ENCODE assay signal across 8 cellular contexts in the genomic region with DNA sequence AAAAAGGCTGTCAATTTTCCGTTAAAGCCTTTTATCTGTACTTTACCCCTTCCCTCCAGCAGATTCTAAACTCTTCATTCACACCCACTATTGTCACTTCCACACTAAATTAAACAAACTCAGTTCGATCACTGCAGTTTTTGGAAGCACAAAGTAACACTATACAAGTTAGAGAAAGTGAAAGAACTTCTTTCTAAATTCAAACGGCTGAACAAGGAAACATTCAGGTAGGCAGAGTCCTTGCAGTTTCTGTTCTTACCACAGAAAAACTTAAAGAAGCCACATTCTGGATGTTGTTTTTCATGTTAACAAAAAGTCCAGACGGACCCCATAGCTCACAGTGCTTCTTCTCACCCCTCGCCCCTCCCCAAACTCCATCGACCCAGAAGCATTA. TPM values are rescaled to one million over a fixed set of nuclear protein-coding genes. Genes with fewer than 3 reads are reported as not detected.
DNase-seq lines count a peak whose midpoint lies in the region; ATAC-seq and TF ChIP-seq lines count a peak whose summit lies in the region.

No MANE protein-coding gene starts in this region.

- H3K27me3 Mint-ChIP-seq in neural progenitor cell (ENCODE audit: insufficient read depth, low read depth): peaks cover 8% of the 10 kb centered on the region

- no peaks in the 10 kb centered on the region for H3K36me3 Mint-ChIP-seq in neural progenitor cell

- no peaks in the 10 kb centered on the region for H3K4me1 ChIP-seq in neural progenitor cell

- no peaks in the 10 kb centered on the region for H3F3A ChIP-seq in neural progenitor cell (ENCODE audit: low read depth)

- peak; percentile 54 for DNase-seq in OCI-M1 (lab: John Stamatoyannopoulos, UW)
- DNase-seq in epithelial cell of esophagus (ENCODE audit: low read depth): no peak
- no peak for DNase-seq in neural progenitor cell (ENCODE audit: low spot score)
- DNase-seq in COLO829 (ENCODE audit: low spot score): no peak
- no peak for DNase-seq in NCI-H2029 (lab: John Stamatoyannopoulos, UW)
- DNase-seq in NCI-H1417 treated with DMSO at 0.1 percent for 48 hours (lab: John Stamatoyannopoulos, UW): no peak

- no peaks in the 10 kb centered on the region for H3K27me3 ChIP-seq in neural progenitor cell

- H3K9me3 Mint-ChIP-seq in neural progenitor cell: no peaks in the 10 kb centered on the region

- peak overlapping the region; percentile 49 for H3K4me2 ChIP-seq in neural progenitor cell

- no peaks in the 10 kb centered on the region for H3K36me3 ChIP-seq in neural progenitor cell

- no peak overlapping the region for H3K9ac ChIP-seq in neural progenitor cell

- no peak overlapping the region for H3K27ac ChIP-seq in neural progenitor cell

- H3K9me3 ChIP-seq in neural progenitor cell (ENCODE audit: low read depth): no peaks in the 10 kb centered on the region

- no peaks in the 10 kb centered on the region for H3K79me2 ChIP-seq in neural progenitor cell (ENCODE audit: low read depth)

- H3K4me3 ChIP-seq in epithelial cell of esophagus (ENCODE audit: low read length) (peak overlapping the region; percentile 62), neural progenitor cell (no peak overlapping the region)

- peak; percentile 70 for ATAC-seq in GM18511 (IDR thresholded peaks at IDR 0.05; ENCODE audit: unreplicated experiment)
- peak; percentile 67 for ATAC-seq in HG02678 (IDR thresholded peaks at IDR 0.05; ENCODE audit: unreplicated experiment)

- no peak overlapping the region for H3K4me3 Mint-ChIP-seq in neural progenitor cell

- H2AFZ ChIP-seq in neural progenitor cell (replicated peaks): peak overlapping the region; percentile 91

- TF ChIP-seq CTCF in epithelial cell of esophagus (IDR thresholded peaks at IDR 0.05; ENCODE audit: insufficient read depth, low read depth, low read length, missing control alignments) (no peak), neural progenitor cell (IDR thresholded peaks at IDR 0.05) (no peak)

- H4K20me1 ChIP-seq in neural progenitor cell (ENCODE audit: low read depth): no peaks in the 10 kb centered on the region

- peak overlapping the region; percentile 6 for H3K27ac Mint-ChIP-seq in neural progenitor cell

- peaks cover 13% of the 10 kb centered on the region for H3K4me1 Mint-ChIP-seq in neural progenitor cell

RNA-seq across cellular contexts. Expression of gene UBE2L5, which starts 27.5 kb away (rescaled TPM):
- total RNA-seq in neural progenitor cell (ENCODE audit: low replicate concordance): not detected in 2 replicates
